ENCODE assay signal across 9 cellular contexts in genomic region chr3:81743096-81744025, GRCh38. TPM values are rescaled to one million over a fixed set of nuclear protein-coding genes. Genes with fewer than 3 reads are reported as not detected.
DNase-seq lines count a peak whose midpoint lies in the region; ATAC-seq, FAIRE-seq and TF ChIP-seq lines count a peak whose summit lies in the region.
"Had no signal": no experiment of that assay in that cellular context is flagged by ENCODE, and none has a peak within 500 bp of the region (broad histone marks: within the 10 kb centered on the region; RNA-seq: fewer than 3 reads in every experiment).

No MANE protein-coding gene starts in this region.

- no peaks in the 10 kb centered on the region for H3K9me3 ChIP-seq in breast epithelium
- no peaks in the 10 kb centered on the region for H3K9me3 ChIP-seq in HepG2 (ENCODE audit: low read length)

- no peak overlapping the region for H3K9ac ChIP-seq in HepG2 (ENCODE audit: insufficient read depth, low read depth, low read length)

- DNase-seq in NCI-H2171 treated with DMSO at 0.1 percent for 48 hours (lab: John Stamatoyannopoulos, UW) (peak; percentile 11), NCI-H2171 (lab: John Stamatoyannopoulos, UW) (no peak), breast epithelium (ENCODE audit: low spot score in 2 of 2) (no peak), HepG2 (ENCODE audit: low spot score) (no peak), urothelium cell line (ENCODE audit: low spot score) (peak; percentile 34), T-helper 1 cell (no peak), NCI-H1694 (lab: John Stamatoyannopoulos, UW) (no peak), hypothalamus (lab: John Stamatoyannopoulos, UW) (no peak)
- DNase-seq: 8988T had no signal

- no peak for ATAC-seq in HepG2

- 93% methylated on average over 5 of the region's 5 CpGs for WGBS in HepG2 (ENCODE audit: low lambda C conversion rate)

- TF ChIP-seq EP300 in HepG2 (IDR thresholded peaks at IDR 0.05; ENCODE audit: low read depth in 2 of 2, low read length in 2 of 2), result no peak
- TF ChIP-seq EP300 in HepG2 (CRISPR knock-in tag; IDR thresholded peaks at IDR 0.05; ENCODE audit: borderline replicate concordance), result no peak

- POLR2A ChIA-PET in HepG2 (lab: Yijun Ruan, JAX), result no interaction called here

- peaks cover 27% of the 10 kb centered on the region for H3K79me2 ChIP-seq in HepG2 (ENCODE audit: insufficient read depth, low read length)

- TF ChIP-seq POLR2A in breast epithelium (IDR thresholded peaks at IDR 0.05) (no peak), HepG2 (IDR thresholded peaks at IDR 0.05; ENCODE audit: insufficient read depth in 1 of 2, low read depth in 2 of 2, low read length in 2 of 2) (no peak)

- intact Hi-C loops in breast epithelium (cut with DNase I; ENCODE audit: low total_unique reads), result no loop called here
- intact Hi-C loops in HepG2 (cut with micrococcal nuclease; ENCODE audit: unreplicated experiment), result no loop called here

- TF ChIP-seq CTCF in breast epithelium (IDR thresholded peaks at IDR 0.05), result no peak
- TF ChIP-seq CTCF in HepG2 (CRISPR knock-in tag; IDR thresholded peaks at IDR 0.05), result no peak

- no TSS peak for BruUV-seq in HepG2 (replicated peaks; lab: Mats Ljungman, UMichigan)

- no peak overlapping the region for H3K4me2 ChIP-seq in HepG2 (ENCODE audit: low read depth, low read length)

- H2AFZ ChIP-seq in HepG2 (ENCODE audit: low read length), result no peak overlapping the region

- H3K27me3 ChIP-seq in breast epithelium (no peaks in the 10 kb centered on the region), HepG2 (ENCODE audit: control insufficient read depth in 1 of 2, insufficient read depth in 2 of 2, low read length in 2 of 2) (no peaks in the 10 kb centered on the region)

- H3K4me1 ChIP-seq in breast epithelium, result no peaks in the 10 kb centered on the region
- peaks cover 16% of the 10 kb centered on the region for H3K4me1 ChIP-seq in HepG2 (ENCODE audit: insufficient read depth, low read length)

- H3K4me3 ChIP-seq in breast epithelium, result no peak overlapping the region
- no peak overlapping the region for H3K4me3 ChIP-seq in HepG2 (replicated peaks in 1 of 3; ENCODE audit: insufficient read depth in 1 of 3, low read depth in 2 of 3, low read length in 3 of 3)

- H3K36me3 ChIP-seq in breast epithelium (no peaks in the 10 kb centered on the region), HepG2 (replicated peaks in 1 of 2; ENCODE audit: control insufficient read depth in 1 of 2, insufficient read depth in 2 of 2, low read length in 2 of 2) (peaks cover 0 to 2% of the 10 kb centered on the region in 2 experiments; a peak in 1 of 5 replicates)

- 0 out of 2 replicates have a peak, but pooled peaks cover 4% of the 10 kb centered on the region for H4K20me1 ChIP-seq in HepG2 (ENCODE audit: insufficient read depth, low read length)

- FAIRE-seq in HepG2 (lab: Jason Lieb, UNC) (no peak), urothelium cell line (lab: Jason Lieb, UNC) (no peak)

- no peak for TF ChIP-seq RAD21 in HepG2 (CRISPR knock-in tag; IDR thresholded peaks at IDR 0.05)

- H3K27ac ChIP-seq in breast epithelium (peak overlapping the region; percentile 50 to 81), HepG2 (ENCODE audit: extremely low read length, insufficient read depth, low read length) (no peak overlapping the region)

- in situ Hi-C loops in HepG2 (cut with HindIII; ENCODE audit: extremely low pct_ligation_motif_present, low pct_unique_long_range_greater_than_20kb), result no loop called here

- CTCF ChIA-PET in HepG2 (lab: Yijun Ruan, JAX; ENCODE audit: low intra/inter-chr PET ratio, low total read pairs), result no interaction called here

TF ChIP-seq in HepG2, 621 proteins besides CTCF, POLR2A, EP300 and RAD21:
- TF ChIP-seq ZNF549 (CRISPR knock-in tag; IDR thresholded peaks at IDR 0.05), result no peak
- peak; percentile 60 for TF ChIP-seq NFE2L2 (IDR thresholded peaks at IDR 0.05; ENCODE audit: low read length)
- TF ChIP-seq ZFP41 (CRISPR knock-in tag; IDR thresholded peaks at IDR 0.05; ENCODE audit: borderline replicate concordance), result no peak
TF ChIP-seq in HepG2: peak in this region for 1.

RNA-seq across cellular contexts. Expression of gene GBE1, which starts 18.1 kb away (rescaled TPM):
- total RNA-seq in breast epithelium (100 to 1,000 TPM in 1 of 3 donors, 10 to 100 TPM in 2; 34.4 to 148 (median 49.8) TPM), HepG2 (2016; rRNA removed; fragmentation: Illumina TruSeq; extraction: Trizol) (22.9 and 30.9 TPM in 2 replicates)
- total RNA-seq in HepG2 (2016; cell fraction: cytosol; rRNA removed; fragmentation: Illumina TruSeq; extraction: Trizol; ENCODE audit: low read depth), result 3.7 and 4.0 TPM in 2 replicates
- 20.7 and 31.2 TPM in 2 replicates for total RNA-seq in HepG2 (2016; cell fraction: insoluble cytoplasmic fraction; rRNA removed; fragmentation: Illumina TruSeq; extraction: Trizol)
- total RNA-seq in HepG2 (2016; cell fraction: membrane; rRNA removed; fragmentation: Illumina TruSeq; extraction: Trizol), result 7.5 and 7.8 TPM in 2 replicates
- total RNA-seq in HepG2 (2016; cell fraction: nucleus; rRNA removed; fragmentation: Illumina TruSeq; extraction: Trizol), result 23.9 and 24.8 TPM in 2 replicates
- polyA plus RNA-seq in HepG2 (2011; rRNA removed), result 31.1 and 36.1 TPM in 2 replicates
- 17.0 and 30.6 TPM in 2 replicates for polyA plus RNA-seq in HepG2 (2011; cell fraction: cytosol; rRNA removed)
- 12.7 and 18.2 TPM in 2 replicates for polyA plus RNA-seq in HepG2 (2011; cell fraction: nucleus; rRNA removed)
- 52.7 and 85.6 TPM in 2 replicates for polyA plus RNA-seq in HepG2 (2012)
- 1.0 and 1.5 TPM in 2 replicates for polyA plus RNA-seq in HepG2 (2016; cell fraction: cytosol; fragmentation: Illumina TruSeq; extraction: Trizol; ENCODE audit: low read depth)
- 23.3 and 24.3 TPM in 2 replicates for polyA plus RNA-seq in HepG2 (2016; cell fraction: insoluble cytoplasmic fraction; fragmentation: Illumina TruSeq; extraction: Trizol; ENCODE audit: low read depth)
- polyA plus RNA-seq in HepG2 (2016; cell fraction: membrane; fragmentation: Illumina TruSeq; extraction: Trizol; ENCODE audit: low read depth), result 3.2 and 3.6 TPM in 2 replicates
- 9.5 and 10.1 TPM in 2 replicates for polyA plus RNA-seq in HepG2 (2016; cell fraction: nucleus; fragmentation: Illumina TruSeq; extraction: Trizol; ENCODE audit: insufficient read depth, low read depth)
- 22.1 and 32.2 TPM in 2 replicates for polyA minus RNA-seq in HepG2 (2011; rRNA and poly(A)+ RNA removed; ENCODE audit: low replicate concordance)
- 41.3 and 51.4 TPM in 2 replicates for polyA minus RNA-seq in HepG2 (2011; cell fraction: cytosol; rRNA and poly(A)+ RNA removed)
- polyA minus RNA-seq in HepG2 (2011; cell fraction: nucleus; rRNA and poly(A)+ RNA removed), result 221 and 223 TPM in 2 replicates

Comparison
In these comparisons a context has a peak if more than half of its experiments do, and no peak if none do; other contexts are left out.
1. DNase-seq: peak in NCI-H2171 treated with DMSO at 0.1 percent for 48 hours (single experiment) and urothelium cell line (single experiment); none in NCI-H2171 (single experiment), breast epithelium (0 of 2), HepG2 (single experiment), T-helper 1 cell (0 of 5), NCI-H1694 (single experiment) and hypothalamus (0 of 51).